8 cellular contexts compared by ENCODE assay signal in the genomic region with DNA sequence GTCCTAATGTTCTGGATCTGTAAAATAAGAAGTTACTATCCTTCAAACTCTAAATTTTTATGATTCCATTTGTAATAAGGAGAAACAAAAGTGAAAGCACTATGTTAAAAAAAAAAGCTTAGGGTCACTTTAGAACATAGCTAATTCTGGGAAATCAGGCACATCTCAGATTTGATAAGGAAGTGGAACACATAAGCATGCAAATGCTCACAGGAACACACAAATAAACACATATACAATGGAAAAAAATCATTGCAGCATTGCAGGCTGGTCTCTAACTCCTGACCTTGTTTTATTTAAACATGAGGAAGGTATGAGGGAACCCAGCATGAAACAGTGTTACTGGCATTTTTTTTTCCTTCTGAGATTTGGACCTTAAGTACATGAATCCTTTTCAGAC.
A peak's percentile ranks its signal among the peaks of the same experiment; 100 is the strongest.
DNase-seq lines count a peak whose midpoint lies in the region; ATAC-seq and TF ChIP-seq lines count a peak whose summit lies in the region.
"Had no signal": no experiment of that assay in that cellular context is flagged by ENCODE, and none has a peak within 500 bp of the region (broad histone marks: within the 10 kb centered on the region; RNA-seq: fewer than 3 reads in every experiment).

No MANE protein-coding gene starts in this region.

- H3K9me3 ChIP-seq in IMR-90 (ENCODE audit: control insufficient read depth, insufficient read depth, low read length) (peaks cover 2% of the 10 kb centered on the region; the same call in 1 of the 2 replicates), left ventricle myocardium inferior (replicated peaks) (peaks cover 22% of the 10 kb centered on the region), smooth muscle cell (replicated peaks; ENCODE audit: low read depth) (no peaks in the 10 kb centered on the region)

- no peak overlapping the region for H3K9ac ChIP-seq in IMR-90 (ENCODE audit: low read depth, low read length)
- H3K9ac ChIP-seq in smooth muscle cell (ENCODE audit: low read depth): no peak overlapping the region

- peak overlapping the region; percentile 1 for H3K27ac Mint-ChIP-seq in activated CD8-positive, alpha-beta T cell treated with anti-CD3 and anti-CD28 coated beads, Interleukin-2, amount 10 ng/mL, durations not matched to agents 7 days and 5 days

- H3K36me3 ChIP-seq in IMR-90 (ENCODE audit: control insufficient read depth, insufficient read depth, low read length) (no peaks in the 10 kb centered on the region), left ventricle myocardium inferior (no peaks in the 10 kb centered on the region), smooth muscle cell (ENCODE audit: low read depth) (no peaks in the 10 kb centered on the region)

- H2BK120ac ChIP-seq in IMR-90 (ENCODE audit: low read depth, low read length): no peak overlapping the region

- no peak overlapping the region for H2AK5ac ChIP-seq in IMR-90 (ENCODE audit: low read depth, low read length)

- H3K4ac ChIP-seq in IMR-90 (ENCODE audit: low read depth, low read length): no peak overlapping the region

- H4K8ac ChIP-seq in IMR-90 (ENCODE audit: low read depth in 2 of 2, low read length in 2 of 2): no peak overlapping the region

- H3K23ac ChIP-seq in IMR-90 (ENCODE audit: low read depth, low read length): no peak overlapping the region

- H2AK9ac ChIP-seq in IMR-90 (replicated peaks; ENCODE audit: low read depth, low read length, poor library complexity): no peak overlapping the region

- no peak for ATAC-seq in IMR-90 (ENCODE audit: low read depth)
- ATAC-seq in activated CD8-positive, alpha-beta T cell treated with anti-CD3 and anti-CD28 coated beads, Interleukin-2, amount 10 ng/mL, durations not matched to agents 7 days and 5 days: peak; percentile 57
- no peak for ATAC-seq in GM21515 (IDR thresholded peaks at IDR 0.05; ENCODE audit: unreplicated experiment)
- ATAC-seq in GM21367 (IDR thresholded peaks at IDR 0.05; ENCODE audit: unreplicated experiment): no peak

- H3K27ac ChIP-seq in IMR-90 (ENCODE audit: insufficient read depth, low read length) (no peak overlapping the region), left ventricle myocardium inferior (replicated peaks) (peak overlapping the region; percentile 75), smooth muscle cell (ENCODE audit: low read depth) (no peak overlapping the region)

- peaks cover 61% of the 10 kb centered on the region for H3K36me3 Mint-ChIP-seq in activated CD8-positive, alpha-beta T cell treated with anti-CD3 and anti-CD28 coated beads, Interleukin-2, amount 10 ng/mL, durations not matched to agents 7 days and 5 days (ENCODE audit: low read depth)

- intact Hi-C loops in IMR-90 (cut with micrococcal nuclease) (no loop called here), left ventricle myocardium inferior (cut with micrococcal nuclease) (no loop called here)

- H3K18ac ChIP-seq in IMR-90 (ENCODE audit: low read depth, low read length): no peak overlapping the region

- no peak overlapping the region for H3K56ac ChIP-seq in IMR-90 (ENCODE audit: extremely low read depth, insufficient read depth, low read length)

- H3K4me3 ChIP-seq in IMR-90 (ENCODE audit: insufficient read depth, low read depth, low read length): no peak overlapping the region
- peak overlapping the region; percentile 29 for H3K4me3 ChIP-seq in left ventricle myocardium inferior
- no peak overlapping the region for H3K4me3 ChIP-seq in smooth muscle cell

- no peaks in the 10 kb centered on the region for H3K9me1 ChIP-seq in IMR-90 (ENCODE audit: insufficient read depth, low read length)

- no peaks in the 10 kb centered on the region for H3K79me1 ChIP-seq in IMR-90 (ENCODE audit: low read depth in 1 of 2, low read length in 2 of 2)

- H3K4me3 Mint-ChIP-seq in activated CD8-positive, alpha-beta T cell treated with anti-CD3 and anti-CD28 coated beads, Interleukin-2, amount 10 ng/mL, durations not matched to agents 7 days and 5 days: no peak overlapping the region

- H3K79me2 ChIP-seq in smooth muscle cell (ENCODE audit: low read depth): no peaks in the 10 kb centered on the region

- TF ChIP-seq CTCF in IMR-90 (conservative IDR thresholded peaks at IDR 0.05; ENCODE audit: low read depth, low read length): no peak
- TF ChIP-seq CTCF in left ventricle myocardium inferior (IDR thresholded peaks at IDR 0.05; ENCODE audit: borderline replicate concordance): no peak
- no peak for TF ChIP-seq CTCF in smooth muscle cell (IDR thresholded peaks at IDR 0.05; ENCODE audit: borderline replicate concordance, insufficient read depth, poor library complexity, severe bottlenecking)

- in situ Hi-C loops in IMR-90 (cut with MboI; ENCODE audit: low sequenced_read_pairs): no loop called here

- no peak overlapping the region for H2BK20ac ChIP-seq in IMR-90 (ENCODE audit: low read depth, low read length)

- H2BK5ac ChIP-seq in IMR-90 (ENCODE audit: low read depth, low read length, poor library complexity, severe bottlenecking): no peak overlapping the region

- no peak overlapping the region for H4K91ac ChIP-seq in IMR-90 (ENCODE audit: insufficient read depth, low read depth, low read length)

- H3K4me1 Mint-ChIP-seq in activated CD8-positive, alpha-beta T cell treated with anti-CD3 and anti-CD28 coated beads, Interleukin-2, amount 10 ng/mL, durations not matched to agents 7 days and 5 days (ENCODE audit: low read depth): peaks cover 89% of the 10 kb centered on the region

- TF ChIP-seq RAD21 in IMR-90 (IDR thresholded peaks at IDR 0.05; ENCODE audit: low read length): no peak

- peak overlapping the region; percentile 1 for H4K5ac ChIP-seq in IMR-90 (ENCODE audit: low read depth, low read length)

- no peak for DNase-seq in IMR-90
- DNase-seq in activated CD8-positive, alpha-beta T cell treated with anti-CD3 and anti-CD28 coated beads, Interleukin-2, amount 10 ng/mL, durations not matched to agents 7 days and 5 days: no peak
- no peak for DNase-seq in left ventricle myocardium inferior
- DNase-seq in smooth muscle cell (lab: John Stamatoyannopoulos, UW; ENCODE audit: unreplicated experiment): no peak
- no peak for DNase-seq in HT-29 (ENCODE audit: low spot score)
- DNase-seq: NCI-H2227 treated with DMSO at 0.1 percent for 48 hours had no signal

- POLR2A ChIA-PET in IMR-90 (lab: Charles Lee; ENCODE audit: unreplicated experiment): no interaction called here
- POLR2A ChIA-PET in activated CD8-positive, alpha-beta T cell treated with anti-CD3 and anti-CD28 coated beads, Interleukin-2, amount 10 ng/mL, durations not matched to agents 7 days and 5 days (lab: Charles Lee): interaction anchor here (0.6 to 1.4 kb wide), 3 partner anchors 56 to 75 kb away, joined by 3 to 11 read pairs (median 4); a partner anchor contains a TSS

- CTCF ChIA-PET in IMR-90 (lab: Yijun Ruan, JAX): interaction anchor here (1.2 kb wide), 1 partner anchor 10 kb away, joined by 3 read pairs; no protein-coding TSS in a partner anchor
- CTCF ChIA-PET in activated CD8-positive, alpha-beta T cell treated with anti-CD3 and anti-CD28 coated beads, Interleukin-2, amount 10 ng/mL, durations not matched to agents 7 days and 5 days (lab: Charles Lee): interaction anchor here (0.8 to 2.1 kb wide), 3 partner anchors 9 to 66 kb away, joined by 3 to 16 read pairs (median 4); no protein-coding TSS in a partner anchor

- no peaks in the 10 kb centered on the region for H3F3A ChIP-seq in smooth muscle cell (ENCODE audit: low read depth)

- BruUV-seq in IMR-90 (replicated peaks; lab: Mats Ljungman, UMichigan): no TSS peak

- no peak for TF ChIP-seq POLR2A in IMR-90 (IDR thresholded peaks at IDR 0.05; ENCODE audit: low read depth, low read length)

- peaks cover 38% of the 10 kb centered on the region for H3K9me3 Mint-ChIP-seq in activated CD8-positive, alpha-beta T cell treated with anti-CD3 and anti-CD28 coated beads, Interleukin-2, amount 10 ng/mL, durations not matched to agents 7 days and 5 days (ENCODE audit: insufficient read depth)

- 0 out of 2 replicates have a peak, but pooled peaks cover 2% of the 10 kb centered on the region for H3K27me3 ChIP-seq in IMR-90 (ENCODE audit: control insufficient read depth, insufficient read depth, low read length)
- no peaks in the 10 kb centered on the region for H3K27me3 ChIP-seq in left ventricle myocardium inferior (ENCODE audit: low read depth)
- no peaks in the 10 kb centered on the region for H3K27me3 ChIP-seq in smooth muscle cell (ENCODE audit: low read depth)

- H4K20me1 ChIP-seq in IMR-90 (ENCODE audit: insufficient read depth, low read length) (no peaks in the 10 kb centered on the region), smooth muscle cell (ENCODE audit: low read depth) (no peaks in the 10 kb centered on the region)

- peak overlapping the region; percentile 36 for H3K4me2 ChIP-seq in IMR-90 (ENCODE audit: low read depth, low read length)
- no peak overlapping the region for H3K4me2 ChIP-seq in smooth muscle cell

- no peaks in the 10 kb centered on the region for H3K27me3 Mint-ChIP-seq in activated CD8-positive, alpha-beta T cell treated with anti-CD3 and anti-CD28 coated beads, Interleukin-2, amount 10 ng/mL, durations not matched to agents 7 days and 5 days (ENCODE audit: low read depth)

- no peak overlapping the region for H3K14ac ChIP-seq in IMR-90 (replicated peaks; ENCODE audit: low read depth, low read length)

- H2AFZ ChIP-seq in IMR-90 (replicated peaks; ENCODE audit: low read length, poor library complexity) (no peak overlapping the region), smooth muscle cell (ENCODE audit: low read depth) (peak overlapping the region; percentile 34)

- no peak overlapping the region for H2BK15ac ChIP-seq in IMR-90 (ENCODE audit: low read depth, low read length)

- dilution Hi-C loops in IMR-90 (cut with HindIII; ENCODE audit: low sequenced_read_pairs, unreplicated experiment): no loop called here

- no peaks in the 10 kb centered on the region for H3K4me1 ChIP-seq in IMR-90 (ENCODE audit: control insufficient read depth, insufficient read depth, low read length)
- H3K4me1 ChIP-seq in left ventricle myocardium inferior: peaks cover 28% of the 10 kb centered on the region
- no peaks in the 10 kb centered on the region for H3K4me1 ChIP-seq in smooth muscle cell (ENCODE audit: low read depth)

TF ChIP-seq in IMR-90, 13 proteins besides CTCF, POLR2A, EP300 and RAD21 (continues in another document):
- TF ChIP-seq SMC3 (IDR thresholded peaks at IDR 0.05; ENCODE audit: low read depth, low read length) (no peak), FOS (IDR thresholded peaks at IDR 0.05; ENCODE audit: low read depth, low read length) (no peak), CHD1 (IDR thresholded peaks at IDR 0.05; ENCODE audit: low read depth, low read length) (no peak), CEBPB (IDR thresholded peaks at IDR 0.05; ENCODE audit: low read depth, low read length) (no peak), BHLHE40 (IDR thresholded peaks at IDR 0.05; ENCODE audit: low read depth, low read length) (no peak), RFX5 (IDR thresholded peaks at IDR 0.05; ENCODE audit: low read depth, low read length) (no peak), RCOR1 (IDR thresholded peaks at IDR 0.05; ENCODE audit: insufficient replicate concordance, low read length) (no peak), NFE2L2 (IDR thresholded peaks at IDR 0.05; ENCODE audit: low read depth, low read length) (no peak)
